In genomic region chr2:68062680-68063387, GRCh38 we compare ENCODE assay signal across 8 cellular contexts. TPM values are rescaled to one million over a fixed set of nuclear protein-coding genes. Genes with fewer than 3 reads are reported as not detected.
DNase-seq lines count a peak whose midpoint lies in the region; ATAC-seq, FAIRE-seq and TF ChIP-seq lines count a peak whose summit lies in the region.

A gene with protein sequence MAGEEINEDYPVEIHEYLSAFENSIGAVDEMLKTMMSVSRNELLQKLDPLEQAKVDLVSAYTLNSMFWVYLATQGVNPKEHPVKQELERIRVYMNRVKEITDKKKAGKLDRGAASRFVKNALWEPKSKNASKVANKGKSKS (minus strand): TSS chr2:68063004. CDS start chr2:68047310, 15,694 bp downstream.

- H4K20me1 ChIP-seq in mammary epithelial cell (ENCODE audit: insufficient read depth, low read length): no peaks in the 10 kb centered on the region

- dilution Hi-C loops in mammary epithelial cell (cut with HindIII; ENCODE audit: low sequenced_read_pairs): no loop called here

- peak within 1 kb of the TSS; percentile 81 for H3K27ac ChIP-seq in ACC112 (ENCODE audit: low read depth, low read length)
- H3K27ac ChIP-seq in WERI-Rb-1: peak within 1 kb of the TSS; percentile 85
- H3K27ac ChIP-seq in mammary epithelial cell (ENCODE audit: insufficient read depth, low read depth, low read length): peak within 1 kb of the TSS; percentile 89
- peak within 1 kb of the TSS; percentile 98 to 99 for H3K27ac ChIP-seq in small intestine (ENCODE audit: low read depth in 1 of 2, low read length in 1 of 2)

- peak within 1 kb of the TSS; percentile 100 for H2AFZ ChIP-seq in ACC112 (ENCODE audit: low read length, unreplicated experiment)
- H2AFZ ChIP-seq in mammary epithelial cell (ENCODE audit: low read depth, low read length): peak within 1 kb of the TSS; percentile 84

- BruUV-seq in mammary epithelial cell (replicated peaks; lab: Mats Ljungman, UMichigan): no TSS peak

- H3K4me3 ChIP-seq in ACC112 (ENCODE audit: low read depth, low read length) (peak within 1 kb of the TSS; percentile 95), WERI-Rb-1 (ENCODE audit: low read depth, low read length) (peak within 1 kb of the TSS; percentile 68), mammary epithelial cell (replicated peaks in 1 of 3; ENCODE audit: insufficient read depth in 1 of 3, low read depth in 2 of 3, low read length in 3 of 3) (peak within 1 kb of the TSS; percentile 71 to 99 (median 77)), small intestine (ENCODE audit: low read depth in 1 of 2, low read length in 2 of 2) (peak within 1 kb of the TSS; percentile 79 to 97)

- CTCF ChIA-PET in mammary epithelial cell (lab: Charles Lee; ENCODE audit: low non-redundant PET): interaction anchor here (1.1 kb wide), 1 partner anchor 229 kb away, joined by 9 read pairs; no protein-coding TSS in a partner anchor

- peak within 1 kb of the TSS; percentile 93 for H3K9ac ChIP-seq in mammary epithelial cell (ENCODE audit: insufficient read depth, low read length)

- peak within 1 kb of the TSS; percentile 96 for H3K4me2 ChIP-seq in mammary epithelial cell (ENCODE audit: insufficient read depth, low read depth, low read length)

- no peak for FAIRE-seq in small intestine (lab: Jason Lieb, UNC)

- H3K9me3 ChIP-seq in WERI-Rb-1 (ENCODE audit: severe bottlenecking) (peaks cover 10% of the 10 kb centered on the region), mammary epithelial cell (replicated peaks; ENCODE audit: insufficient read depth, low read length) (no peaks in the 10 kb centered on the region), small intestine (ENCODE audit: control insufficient read depth, low read depth) (no peaks in the 10 kb centered on the region)

- peaks cover 11% of the 10 kb centered on the region for H3K4me1 ChIP-seq in ACC112 (ENCODE audit: control insufficient read depth, insufficient read depth, low read length, unreplicated experiment)
- H3K4me1 ChIP-seq in mammary epithelial cell (ENCODE audit: insufficient read depth, low read length): peaks cover 5% of the 10 kb centered on the region
- H3K4me1 ChIP-seq in small intestine (ENCODE audit: control insufficient read depth in 2 of 2, insufficient read depth in 1 of 2, low read depth in 1 of 2, low read length in 1 of 2): peaks cover 0 to 3% of the 10 kb centered on the region in 2 donors

- in situ Hi-C loops in mammary epithelial cell (cut with MboI; ENCODE audit: low sequenced_read_pairs in 2 of 2): no loop called here

- H3K27me3 ChIP-seq in ACC112 (ENCODE audit: insufficient read depth, low read length) (no peaks in the 10 kb centered on the region), WERI-Rb-1 (ENCODE audit: insufficient read depth, low read depth, severe bottlenecking) (no peaks in the 10 kb centered on the region), mammary epithelial cell (ENCODE audit: insufficient read depth, low read length) (no peaks in the 10 kb centered on the region), small intestine (ENCODE audit: control insufficient read depth in 2 of 2, insufficient read depth in 2 of 2, low read length in 2 of 2) (no peaks in the 10 kb centered on the region)

- DNase-seq in NCI-H2227 (lab: John Stamatoyannopoulos, UW; ENCODE audit: unreplicated experiment) (peak; percentile 96), WERI-Rb-1 (peak; percentile 97), mammary epithelial cell (peak; percentile 86), iPS-NIHi11 (ENCODE audit: low spot score) (peak; percentile 91), small intestine (peak; percentile 91)

- H3K79me2 ChIP-seq in ACC112 (ENCODE audit: control insufficient read depth, insufficient read depth, low read length, unreplicated experiment) (peaks cover 48% of the 10 kb centered on the region), mammary epithelial cell (ENCODE audit: insufficient read depth, low read length) (peaks cover 49% of the 10 kb centered on the region)

- intact Hi-C loops in mammary epithelial cell (cut with micrococcal nuclease): no loop called here

- no peaks in the 10 kb centered on the region for H3K36me3 ChIP-seq in ACC112 (ENCODE audit: insufficient read depth, low read length)
- no peaks in the 10 kb centered on the region; the same call in 1 of the 2 replicates for H3K36me3 ChIP-seq in WERI-Rb-1
- H3K36me3 ChIP-seq in mammary epithelial cell (ENCODE audit: insufficient read depth, low read length): no peaks in the 10 kb centered on the region
- no peaks in the 10 kb centered on the region for H3K36me3 ChIP-seq in small intestine (ENCODE audit: control insufficient read depth in 2 of 2, insufficient read depth in 2 of 2, low read length in 2 of 2)

- no peak for TF ChIP-seq CTCF in WERI-Rb-1 (IDR thresholded peaks at IDR 0.05; ENCODE audit: low read depth, low read length)
- no peak for TF ChIP-seq CTCF in mammary epithelial cell (conservative IDR thresholded peaks at IDR 0.05 in 1 of 2, IDR thresholded peaks at IDR 0.05 in 1 of 2; ENCODE audit: extremely low read depth in 1 of 2, insufficient read depth in 1 of 2, low read depth in 1 of 2, low read length in 2 of 2)

- ATAC-seq in GM18870 (IDR thresholded peaks at IDR 0.05; ENCODE audit: unreplicated experiment) (peak; percentile 94), HG03135 (IDR thresholded peaks at IDR 0.05; ENCODE audit: unreplicated experiment) (peak; percentile 96)

- under 1% methylated on average over 23 of the region's 34 CpGs for WGBS in mammary epithelial cell (ENCODE audit: low coverage, missing lambda C conversion rate)
- WGBS in small intestine, 3 donors: 0% methylated on average over 34 of the region's 34 CpGs

RNA-seq across cellular contexts. Expression of the gene that starts here (rescaled TPM):
- 10 to 100 TPM; 19.3 to 22.7 TPM for total RNA-seq in mammary epithelial cell
- polyA plus RNA-seq in mammary epithelial cell: 25.3 TPM
- 10.9 TPM for polyA minus RNA-seq in mammary epithelial cell
- 10 to 100 TPM; 27.1 to 29.7 (median 27.6) TPM for polyA plus RNA-seq in small intestine

Comparison
In these comparisons a context has a peak if more than half of its experiments do, and no peak if none do; other contexts are left out.
1. Peak in every context shown above with its lines: DNase-seq, ATAC-seq, H3K4me3 ChIP-seq and H3K27ac ChIP-seq.